ENCODE assay signal across 16 cellular contexts in genomic region chr18:58385472-58385871, GRCh38.
DNase-seq lines count a peak whose midpoint lies in the region; ATAC-seq and TF ChIP-seq lines count a peak whose summit lies in the region.
"Had no signal": no experiment of that assay in that cellular context is flagged by ENCODE, and none has a peak within 500 bp of the region (broad histone marks: within the 10 kb centered on the region; RNA-seq: fewer than 3 reads in every experiment).

No MANE protein-coding gene starts in this region.

- no peaks in the 10 kb centered on the region for H3K79me1 ChIP-seq in H9 (ENCODE audit: insufficient read depth, low read depth, low read length, poor library complexity, severe bottlenecking)

- H3K18ac ChIP-seq in H9 (ENCODE audit: insufficient read length, low read depth, low read length): no peak overlapping the region

- no peaks in the 10 kb centered on the region for H3K23me2 ChIP-seq in H9 (ENCODE audit: insufficient read length, low read depth, low read length, poor library complexity, severe bottlenecking)

- peak; percentile 14 for DNase-seq in H9
- DNase-seq in colonic mucosa: peak; percentile 15
- peak; percentile 35 for DNase-seq in left lobe of liver (ENCODE audit: low spot score)
- DNase-seq in vagina (ENCODE audit: extremely low spot score in 2 of 2): peak; percentile 40 to 72
- DNase-seq in HT-29 (ENCODE audit: low spot score): no peak
- DNase-seq in DMS153 (lab: John Stamatoyannopoulos, UW): no peak
- no peak for DNase-seq in left colon
- DNase-seq: ACHN; BE2C; CD4-positive, CD25-positive, alpha-beta regulatory T cell; CD8-positive, alpha-beta memory T cell; COR-L47; DMS79; GF-D8; HCEC 1CT had no signal

- no peak overlapping the region for H4K8ac ChIP-seq in H9 (replicated peaks; ENCODE audit: insufficient read length, low read depth, low read length)

- no peaks in the 10 kb centered on the region for H3K79me2 ChIP-seq in H9 (ENCODE audit: insufficient read depth, low read length)

- H2AK5ac ChIP-seq in H9 (ENCODE audit: insufficient read length, low read length): no peak overlapping the region

- H3K9me3 Mint-ChIP-seq in H9: no peaks in the 10 kb centered on the region
- H3K9me3 Mint-ChIP-seq: CD4-positive, CD25-positive, alpha-beta regulatory T cell; CD8-positive, alpha-beta memory T cell had no signal

- no peak overlapping the region for H2BK12ac ChIP-seq in H9 (ENCODE audit: insufficient read length, low read depth, low read length)

- H3K9ac ChIP-seq in H9 (ENCODE audit: extremely low read depth, insufficient read length, low read length) (no peak overlapping the region), colonic mucosa (ENCODE audit: low read depth in 2 of 2, low read length in 2 of 2) (no peak overlapping the region)
- H3K9ac ChIP-seq: KMS-11 had no signal

- H3K27me3 ChIP-seq in H9 (ENCODE audit: insufficient read depth, low read length): no peaks in the 10 kb centered on the region
- H3K27me3 ChIP-seq in colonic mucosa: no peaks in the 10 kb centered on the region
- H3K27me3 ChIP-seq in vagina: no peaks in the 10 kb centered on the region
- H3K27me3 ChIP-seq: BE2C had no signal

- no peak overlapping the region for H3K4me2 ChIP-seq in H9 (ENCODE audit: insufficient read depth, insufficient read length, low read length)
- H3K4me2 ChIP-seq: KMS-11 had no signal

- intact Hi-C loops in colonic mucosa (cut with DNase I) (no loop called here), vagina (cut with DNase I) (no loop called here), left colon (cut with DNase I, micrococcal nuclease) (no loop called here)

- no peak overlapping the region for H2BK20ac ChIP-seq in H9 (ENCODE audit: low read depth, low read length, poor library complexity, severe bottlenecking)

- no peak overlapping the region for H2BK5ac ChIP-seq in H9 (ENCODE audit: insufficient read length, low read length)

- H2BK15ac ChIP-seq in H9 (ENCODE audit: low read depth, low read length): no peak overlapping the region

- no peak overlapping the region for H2AFZ ChIP-seq in H9 (ENCODE audit: low read length)

- no peaks in the 10 kb centered on the region for H4K20me1 ChIP-seq in H9 (ENCODE audit: control insufficient read depth, insufficient read depth, insufficient read length)

- H3T11ph ChIP-seq in H9 (ENCODE audit: low read length): no peak overlapping the region

- H4K91ac ChIP-seq in H9 (ENCODE audit: insufficient read length, low read depth, low read length): no peak overlapping the region

- no peak for TF ChIP-seq POLR2A in vagina (IDR thresholded peaks at IDR 0.05)

- H3K4me1 Mint-ChIP-seq in H9: no peaks in the 10 kb centered on the region
- H3K4me1 Mint-ChIP-seq: CD4-positive, CD25-positive, alpha-beta regulatory T cell; CD8-positive, alpha-beta memory T cell had no signal

- H3K23ac ChIP-seq in H9 (ENCODE audit: insufficient read length, low read depth, low read length): no peak overlapping the region

- no peak overlapping the region for H3K56ac ChIP-seq in H9 (ENCODE audit: insufficient read length, low read depth, low read length)

- TF ChIP-seq CTCF in H9 (conservative IDR thresholded peaks at IDR 0.05) (no peak), colonic mucosa (IDR thresholded peaks at IDR 0.05) (no peak), vagina (IDR thresholded peaks at IDR 0.05) (no peak)

- no peak overlapping the region for H3K4me3 Mint-ChIP-seq in H9
- H3K4me3 Mint-ChIP-seq: CD4-positive, CD25-positive, alpha-beta regulatory T cell; CD8-positive, alpha-beta memory T cell had no signal

- no peak overlapping the region for H3K27ac ChIP-seq in H9 (ENCODE audit: insufficient read length, low read depth, low read length)
- H3K27ac ChIP-seq in colonic mucosa: no peak overlapping the region
- no peak overlapping the region for H3K27ac ChIP-seq in vagina
- H3K27ac ChIP-seq: KMS-11 had no signal

- H3K14ac ChIP-seq in H9 (ENCODE audit: insufficient read depth, low read length): no peak overlapping the region

- no peak overlapping the region for H3K4ac ChIP-seq in H9 (ENCODE audit: low read depth, low read length)

- H3K27me3 Mint-ChIP-seq in H9 (ENCODE audit: low read depth): peaks cover 2% of the 10 kb centered on the region; the same call in 1 of the 2 replicates

- H4K5ac ChIP-seq in H9 (ENCODE audit: insufficient read length, low read depth, low read length): no peak overlapping the region

- H3K36me3 ChIP-seq in colonic mucosa (peaks cover 21% of the 10 kb centered on the region), vagina (no peaks in the 10 kb centered on the region)
- H3K36me3 ChIP-seq: BE2C had no signal

- no peaks in the 10 kb centered on the region; the same call in 1 of the 2 replicates for H3K4me1 ChIP-seq in H9 (ENCODE audit: insufficient read depth, low read length)
- H3K4me1 ChIP-seq in colonic mucosa: no peaks in the 10 kb centered on the region
- no peaks in the 10 kb centered on the region for H3K4me1 ChIP-seq in vagina
- H3K4me1 ChIP-seq: BE2C had no signal

- ATAC-seq in left lobe of liver (no peak), left colon (no peak)

- H3K36me3 Mint-ChIP-seq in H9 (ENCODE audit: insufficient read depth in 1 of 3, low read depth in 3 of 3): peaks cover 13 to 74% (median 63%) of the 10 kb centered on the region in 3 experiments; a peak in 6 of 7 replicates
- H3K36me3 Mint-ChIP-seq: CD4-positive, CD25-positive, alpha-beta regulatory T cell; CD8-positive, alpha-beta memory T cell had no signal

- H2BK120ac ChIP-seq in H9 (ENCODE audit: low read depth, low read length, poor library complexity, severe bottlenecking): no peak overlapping the region

- WGBS in H9 (ENCODE audit: extremely low coverage, insufficient read length, low lambda C conversion rate): no CpG with 5 or more reads among the region's 13 CpGs

- H3K4me3 ChIP-seq in colonic mucosa (no peak overlapping the region), vagina (no peak overlapping the region)

- H3K9me3 ChIP-seq in H9 (ENCODE audit: control insufficient read depth, low read depth, low read length) (no peaks in the 10 kb centered on the region), colonic mucosa (no peaks in the 10 kb centered on the region), vagina (no peaks in the 10 kb centered on the region)
- H3K9me3 ChIP-seq: BE2C had no signal

- H3K27ac Mint-ChIP-seq in H9: no peak overlapping the region; a peak in 1 of 7 replicates
- H3K27ac Mint-ChIP-seq: CD4-positive, CD25-positive, alpha-beta regulatory T cell had no signal

Comparison
In these comparisons a context has a peak if more than half of its experiments do, and no peak if none do; other contexts are left out.
1. DNase-seq: peak in H9 (single experiment), colonic mucosa (single experiment), left lobe of liver (single experiment) and vagina (2 of 2); none in HT-29 (single experiment), DMS153 (single experiment) and left colon (0 of 2).